20 cellular contexts compared by ENCODE assay signal in genomic region chr15:83110361-83110760, GRCh38. TPM values are rescaled to one million over a fixed set of nuclear protein-coding genes. Genes with fewer than 3 reads are reported as not detected.
DNase-seq lines count a peak whose midpoint lies in the region; ATAC-seq and TF ChIP-seq lines count a peak whose summit lies in the region.
"Had no signal": no experiment of that assay in that cellular context is flagged by ENCODE, and none has a peak within 500 bp of the region (broad histone marks: within the 10 kb centered on the region; RNA-seq: fewer than 3 reads in every experiment).

No MANE protein-coding gene starts in this region.

- no peak overlapping the region for H3K4me3 ChIP-seq in upper lobe of right lung
- H3K4me3 ChIP-seq in foreskin fibroblast (ENCODE audit: low read depth in 1 of 2, low read length in 2 of 2), result no peak overlapping the region
- H3K4me3 ChIP-seq: SJCRH30 had no signal

- H3K4me1 ChIP-seq in upper lobe of right lung, result peaks cover 22% of the 10 kb centered on the region

- peak; percentile 19 for ATAC-seq in upper lobe of right lung

- peak overlapping the region; percentile 30 for H3K4me3 Mint-ChIP-seq in T-helper 1 cell treated with Interleukin-12 subunit alpha and Interleukin-12 subunit beta and Interleukin-4 antibody, amounts not matched to agents 30 μg/mL and 1 μg/mL, for 36 hours
- no peak overlapping the region for H3K4me3 Mint-ChIP-seq in T-helper 2 cell treated with Interferon-gamma antibody and Interleukin-4, amounts not matched to agents 5 μg/mL and 100 μg/mL, for 36 hours
- H3K4me3 Mint-ChIP-seq: HFFc6 had no signal

- no peaks in the 10 kb centered on the region for H3K27me3 ChIP-seq in upper lobe of right lung
- H3K27me3 ChIP-seq: SJCRH30 had no signal

- no peak overlapping the region for H3K27ac ChIP-seq in upper lobe of right lung
- H3K27ac ChIP-seq: RWPE1, SJCRH30 had no signal

- no peak for TF ChIP-seq CTCF in upper lobe of right lung (IDR thresholded peaks at IDR 0.05)
- no peak for TF ChIP-seq CTCF in foreskin fibroblast (IDR thresholded peaks at IDR 0.05; ENCODE audit: low read depth, low read length)

- intact Hi-C loops in upper lobe of right lung (cut with DNase I), result no loop called here

- DNase-seq in T-helper 1 cell (no peak), SK-MEL-5 (ENCODE audit: low read depth, low spot score) (peak; percentile 14), lung microvascular endothelial cell (ENCODE audit: low read depth in 2 of 2) (peak; percentile 33 to 81), upper lobe of right lung (no peak), NCI-H1694 treated with DMSO at 0.1 percent for 48 hours (lab: John Stamatoyannopoulos, UW) (no peak), foreskin fibroblast (no peak)
- no peak for DNase-seq in T-helper 2 cell treated with Interferon-gamma antibody and Interleukin-4, amounts not matched to agents 5 μg/mL and 100 μg/mL, for 36 hours (ENCODE audit: low spot score)
- DNase-seq: CD4-positive, CD25-positive, alpha-beta regulatory T cell; DND-41; GF-D8; HFFc6; KG1; NCI-H1092 treated with DMSO at 0.1 percent for 48 hours; NCI-H1694; NCI-H446; SJCRH30 had no signal

- no peaks in the 10 kb centered on the region for H3K9me3 ChIP-seq in upper lobe of right lung
- H3K9me3 ChIP-seq: SJCRH30 had no signal

- H3K9me3 Mint-ChIP-seq in T-helper 1 cell treated with Interleukin-12 subunit alpha and Interleukin-12 subunit beta and Interleukin-4 antibody, amounts not matched to agents 30 μg/mL and 1 μg/mL, for 36 hours, result no peaks in the 10 kb centered on the region
- no peaks in the 10 kb centered on the region for H3K9me3 Mint-ChIP-seq in T-helper 2 cell treated with Interferon-gamma antibody and Interleukin-4, amounts not matched to agents 5 μg/mL and 100 μg/mL, for 36 hours

- in situ Hi-C loops in SK-MEL-5 (cut with HindIII; ENCODE audit: low pct_unique_long_range_greater_than_20kb, low sequenced_read_pairs), result no loop called here

- H3K36me3 Mint-ChIP-seq in T-helper 1 cell treated with Interleukin-12 subunit alpha and Interleukin-12 subunit beta and Interleukin-4 antibody, amounts not matched to agents 30 μg/mL and 1 μg/mL, for 36 hours (ENCODE audit: low read depth), result peaks cover 41% of the 10 kb centered on the region
- peaks cover 11% of the 10 kb centered on the region for H3K36me3 Mint-ChIP-seq in T-helper 2 cell treated with Interferon-gamma antibody and Interleukin-4, amounts not matched to agents 5 μg/mL and 100 μg/mL, for 36 hours (ENCODE audit: low read depth)
- H3K36me3 Mint-ChIP-seq: CD4-positive, CD25-positive, alpha-beta regulatory T cell had no signal

- peaks cover 42% of the 10 kb centered on the region for H3K4me1 Mint-ChIP-seq in T-helper 1 cell treated with Interleukin-12 subunit alpha and Interleukin-12 subunit beta and Interleukin-4 antibody, amounts not matched to agents 30 μg/mL and 1 μg/mL, for 36 hours (ENCODE audit: low read depth)
- peaks cover 28% of the 10 kb centered on the region for H3K4me1 Mint-ChIP-seq in T-helper 2 cell treated with Interferon-gamma antibody and Interleukin-4, amounts not matched to agents 5 μg/mL and 100 μg/mL, for 36 hours (ENCODE audit: low read depth)

- peaks cover 10% of the 10 kb centered on the region for H3K27me3 Mint-ChIP-seq in T-helper 1 cell treated with Interleukin-12 subunit alpha and Interleukin-12 subunit beta and Interleukin-4 antibody, amounts not matched to agents 30 μg/mL and 1 μg/mL, for 36 hours (ENCODE audit: low read depth)
- peaks cover 15% of the 10 kb centered on the region for H3K27me3 Mint-ChIP-seq in T-helper 2 cell treated with Interferon-gamma antibody and Interleukin-4, amounts not matched to agents 5 μg/mL and 100 μg/mL, for 36 hours (ENCODE audit: low read depth)

- H3K27ac Mint-ChIP-seq in T-helper 1 cell treated with Interleukin-12 subunit alpha and Interleukin-12 subunit beta and Interleukin-4 antibody, amounts not matched to agents 30 μg/mL and 1 μg/mL, for 36 hours, result no peak overlapping the region
- H3K27ac Mint-ChIP-seq in T-helper 2 cell treated with Interferon-gamma antibody and Interleukin-4, amounts not matched to agents 5 μg/mL and 100 μg/mL, for 36 hours, result no peak overlapping the region
- H3K27ac Mint-ChIP-seq: CD4-positive, CD25-positive, alpha-beta regulatory T cell; HFFc6 had no signal

- H3K36me3 ChIP-seq in upper lobe of right lung, result peaks cover 7% of the 10 kb centered on the region
- H3K36me3 ChIP-seq: SJCRH30 had no signal

RNA-seq across cellular contexts. Expression of gene TM6SF1, which starts 2.9 kb away (rescaled TPM):
- total RNA-seq in SK-MEL-5 (2014; rRNA removed; shearing (Covaris generic)), result 0.08 TPM in 1 of 2 replicates, not detected in the other
- not detected in 2 replicates for polyA plus RNA-seq in SK-MEL-5 (2015; cell fraction: cytosol; rRNA removed)
- polyA plus RNA-seq in SK-MEL-5 (2015; cell fraction: nucleus; rRNA removed), result 0.72 TPM in 1 of 2 replicates, not detected in the other
- total RNA-seq in lung microvascular endothelial cell, result 30.9 and 51.6 TPM in 2 replicates
- 25.4 TPM for total RNA-seq in upper lobe of right lung
- total RNA-seq: A172, MCF 10A had no signal

RNA-seq across cellular contexts. Expression of gene BTBD1, which starts 43.3 kb away (rescaled TPM):
- total RNA-seq in SK-MEL-5 (2014; rRNA removed; shearing (Covaris generic)), result 137 and 147 TPM in 2 replicates
- polyA plus RNA-seq in SK-MEL-5 (2015; cell fraction: cytosol; rRNA removed), result 79.8 and 90.7 TPM in 2 replicates
- polyA plus RNA-seq in SK-MEL-5 (2015; cell fraction: nucleus; rRNA removed), result 40.2 and 48.0 TPM in 2 replicates
- total RNA-seq in lung microvascular endothelial cell, result 78.0 and 94.6 TPM in 2 replicates
- 44.6 TPM for total RNA-seq in upper lobe of right lung

Comparison
In these comparisons a context has a peak if more than half of its experiments do, and no peak if none do; other contexts are left out.
1. DNase-seq: peak in SK-MEL-5 (single experiment) and lung microvascular endothelial cell (2 of 2); none in T-helper 1 cell (0 of 5), upper lobe of right lung (single experiment), T-helper 2 cell treated with Interferon-gamma antibody and Interleukin-4, amounts not matched to agents 5 μg/mL and 100 μg/mL, for 36 hours (single experiment), NCI-H1694 treated with DMSO at 0.1 percent for 48 hours (single experiment) and foreskin fibroblast (0 of 2).
2. RNA of gene TM6SF1, which starts 2.9 kb away (total RNA-seq): 30.9 to 51.6 TPM in lung microvascular endothelial cell and 25.4 TPM in upper lobe of right lung (single experiment); 0.08 TPM in SK-MEL-5; every median in the first group is over 10 times any median in the second.